ENCODE assay signal across 2 cellular contexts in the genomic region with DNA sequence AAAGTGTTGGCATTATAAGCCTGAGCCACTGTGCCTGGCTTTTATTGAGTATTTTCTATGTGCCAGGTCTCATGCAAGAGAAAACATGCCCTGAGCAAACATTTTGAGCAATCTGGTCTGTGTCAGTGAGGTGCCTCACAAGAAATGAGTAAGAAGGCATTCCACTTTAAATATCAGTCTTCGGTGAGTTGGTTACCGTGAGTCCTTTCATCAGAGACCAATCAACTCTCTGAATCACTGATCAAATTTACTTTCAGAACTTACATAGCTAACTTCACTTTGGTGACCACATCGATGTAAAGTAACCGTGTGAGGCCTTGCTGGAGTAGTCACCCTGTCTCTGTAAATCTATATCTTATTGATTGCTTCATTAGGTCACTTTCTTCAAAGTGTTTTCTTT.
A peak's percentile ranks its signal among the peaks of the same experiment; 100 is the strongest.
TF ChIP-seq lines count a peak whose summit lies in the region.

No MANE protein-coding gene starts in this region.

TF ChIP-seq in SK-N-SH treated with all-trans-retinoic acid at 6 μM for 48 hours, 23 proteins besides CTCF, POLR2A, EP300 and RAD21:
- TF ChIP-seq CSDC2 (CRISPR knock-in tag; IDR thresholded peaks at IDR 0.05) (no peak), TOX (CRISPR knock-in tag; IDR thresholded peaks at IDR 0.05; ENCODE audit: borderline replicate concordance) (peak; percentile 6; the same call in 1 of the 2 replicates)

TF ChIP-seq in SK-N-SH, 30 proteins besides CTCF, POLR2A, EP300 and RAD21:
- TF ChIP-seq, protein P1, sequence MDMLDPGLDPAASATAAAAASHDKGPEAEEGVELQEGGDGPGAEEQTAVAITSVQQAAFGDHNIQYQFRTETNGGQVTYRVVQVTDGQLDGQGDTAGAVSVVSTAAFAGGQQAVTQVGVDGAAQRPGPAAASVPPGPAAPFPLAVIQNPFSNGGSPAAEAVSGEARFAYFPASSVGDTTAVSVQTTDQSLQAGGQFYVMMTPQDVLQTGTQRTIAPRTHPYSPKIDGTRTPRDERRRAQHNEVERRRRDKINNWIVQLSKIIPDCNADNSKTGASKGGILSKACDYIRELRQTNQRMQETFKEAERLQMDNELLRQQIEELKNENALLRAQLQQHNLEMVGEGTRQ (IDR thresholded peaks at IDR 0.05; ENCODE audit: borderline replicate concordance, low read depth, low read length) = no peak
- TF ChIP-seq YY1 (IDR thresholded peaks at IDR 0.05; ENCODE audit: low read depth) (no peak), FOXJ3 (CRISPR knock-in tag; IDR thresholded peaks at IDR 0.05) (no peak), CHD2 (IDR thresholded peaks at IDR 0.05; ENCODE audit: low read length, partially characterized antibody) (no peak), TAF1 (IDR thresholded peaks at IDR 0.05; ENCODE audit: borderline replicate concordance, low read depth, low read length) (no peak), MXI1 (IDR thresholded peaks at IDR 0.05; ENCODE audit: low read depth, low read length) (no peak), NRF1 (IDR thresholded peaks at IDR 0.05; ENCODE audit: low read depth, low read length) (no peak), FOXM1 (IDR thresholded peaks at IDR 0.05; ENCODE audit: low read depth) (no peak)
- TF ChIP-seq, protein P2, sequence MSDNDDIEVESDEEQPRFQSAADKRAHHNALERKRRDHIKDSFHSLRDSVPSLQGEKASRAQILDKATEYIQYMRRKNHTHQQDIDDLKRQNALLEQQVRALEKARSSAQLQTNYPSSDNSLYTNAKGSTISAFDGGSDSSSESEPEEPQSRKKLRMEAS (IDR thresholded peaks at IDR 0.05; ENCODE audit: low read depth) = no peak
- TF ChIP-seq, protein P3, sequence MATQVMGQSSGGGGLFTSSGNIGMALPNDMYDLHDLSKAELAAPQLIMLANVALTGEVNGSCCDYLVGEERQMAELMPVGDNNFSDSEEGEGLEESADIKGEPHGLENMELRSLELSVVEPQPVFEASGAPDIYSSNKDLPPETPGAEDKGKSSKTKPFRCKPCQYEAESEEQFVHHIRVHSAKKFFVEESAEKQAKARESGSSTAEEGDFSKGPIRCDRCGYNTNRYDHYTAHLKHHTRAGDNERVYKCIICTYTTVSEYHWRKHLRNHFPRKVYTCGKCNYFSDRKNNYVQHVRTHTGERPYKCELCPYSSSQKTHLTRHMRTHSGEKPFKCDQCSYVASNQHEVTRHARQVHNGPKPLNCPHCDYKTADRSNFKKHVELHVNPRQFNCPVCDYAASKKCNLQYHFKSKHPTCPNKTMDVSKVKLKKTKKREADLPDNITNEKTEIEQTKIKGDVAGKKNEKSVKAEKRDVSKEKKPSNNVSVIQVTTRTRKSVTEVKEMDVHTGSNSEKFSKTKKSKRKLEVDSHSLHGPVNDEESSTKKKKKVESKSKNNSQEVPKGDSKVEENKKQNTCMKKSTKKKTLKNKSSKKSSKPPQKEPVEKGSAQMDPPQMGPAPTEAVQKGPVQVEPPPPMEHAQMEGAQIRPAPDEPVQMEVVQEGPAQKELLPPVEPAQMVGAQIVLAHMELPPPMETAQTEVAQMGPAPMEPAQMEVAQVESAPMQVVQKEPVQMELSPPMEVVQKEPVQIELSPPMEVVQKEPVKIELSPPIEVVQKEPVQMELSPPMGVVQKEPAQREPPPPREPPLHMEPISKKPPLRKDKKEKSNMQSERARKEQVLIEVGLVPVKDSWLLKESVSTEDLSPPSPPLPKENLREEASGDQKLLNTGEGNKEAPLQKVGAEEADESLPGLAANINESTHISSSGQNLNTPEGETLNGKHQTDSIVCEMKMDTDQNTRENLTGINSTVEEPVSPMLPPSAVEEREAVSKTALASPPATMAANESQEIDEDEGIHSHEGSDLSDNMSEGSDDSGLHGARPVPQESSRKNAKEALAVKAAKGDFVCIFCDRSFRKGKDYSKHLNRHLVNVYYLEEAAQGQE (IDR thresholded peaks at IDR 0.05; ENCODE audit: low read depth, low read length) = no peak
TF ChIP-seq in SK-N-SH: peak in this region for 0.
